Comparison of ENCODE assay signal across 2 cellular contexts in genomic region chr14:105486974-105487448, GRCh38.
TF ChIP-seq lines count a peak whose summit lies in the region.

No MANE protein-coding gene starts in this region.

TF ChIP-seq in K562, 482 proteins besides CTCF, POLR2A, EP300 and RAD21:
- TF ChIP-seq HNRNPL (IDR thresholded peaks at IDR 0.05; ENCODE audit: low read depth, low read length), result 0 out of 2 replicates have a peak, but pooled peaks have one; percentile 15
- TF ChIP-seq FOXM1 (IDR thresholded peaks at IDR 0.05; ENCODE audit: low read depth), result no peak
- no peak for TF ChIP-seq FOXM1 (CRISPR knock-in tag; IDR thresholded peaks at IDR 0.05; ENCODE audit: low read depth)

TF ChIP-seq in GM12891, 5 proteins besides CTCF, POLR2A, EP300 and RAD21:
- TF ChIP-seq POU2F2 (IDR thresholded peaks at IDR 0.05; ENCODE audit: low read depth, low read length) (no peak), TAF1 (IDR thresholded peaks at IDR 0.05; ENCODE audit: low read depth, low read length) (no peak), SPI1 (IDR thresholded peaks at IDR 0.05; ENCODE audit: low read depth, low read length) (no peak), PAX5 (IDR thresholded peaks at IDR 0.05; ENCODE audit: insufficient read depth, low read length, severe bottlenecking) (no peak), POLR2AphosphoS5 (IDR thresholded peaks at IDR 0.05; ENCODE audit: low read depth, low read length) (no peak)
